ENCODE assay signal across 11 cellular contexts in genomic region chr5:146338774-146339714, GRCh38. TPM values are rescaled to one million over a fixed set of nuclear protein-coding genes. Genes with fewer than 3 reads are reported as not detected.
DNase-seq lines count a peak whose midpoint lies in the region; ATAC-seq and TF ChIP-seq lines count a peak whose summit lies in the region.
"Had no signal": no experiment of that assay in that cellular context is flagged by ENCODE, and none has a peak within 500 bp of the region (broad histone marks: within the 10 kb centered on the region; RNA-seq: fewer than 3 reads in every experiment).

POU4F3 (plus strand) TSS chr5:146338839; CDS start chr5:146339113, 274 bp downstream.

- H2AFZ ChIP-seq in H9 (ENCODE audit: low read length) = no peak within 1 kb of the TSS

- peaks cover 95% of the 10 kb centered on the region for H3K27me3 Mint-ChIP-seq in T-helper 1 cell treated with Interleukin-12 subunit alpha and Interleukin-12 subunit beta and Interleukin-4 antibody, amounts not matched to agents 30 μg/mL and 1 μg/mL, for 36 hours (ENCODE audit: low read depth)
- H3K27me3 Mint-ChIP-seq in H9 (ENCODE audit: low read depth) (peaks cover 100% of the 10 kb centered on the region), WTC11 (ENCODE audit: low read depth) (peaks cover 100% of the 10 kb centered on the region), nephron progenitor cell (ENCODE audit: low read depth, poor library complexity) (peaks cover 100% of the 10 kb centered on the region)
- peaks cover 89% of the 10 kb centered on the region for H3K27me3 Mint-ChIP-seq in CD4-positive, alpha-beta T cell

- no peak within 1 kb of the TSS for H2BK5ac ChIP-seq in H9 (ENCODE audit: insufficient read length, low read length)

- H2BK15ac ChIP-seq in H9 (ENCODE audit: low read depth, low read length) = no peak within 1 kb of the TSS

- peaks cover 2% of the 10 kb centered on the region for H4K20me1 ChIP-seq in H9 (ENCODE audit: control insufficient read depth, insufficient read depth, insufficient read length)

- no peak within 1 kb of the TSS for H4K91ac ChIP-seq in H9 (ENCODE audit: insufficient read length, low read depth, low read length)

- H3K4me1 ChIP-seq in H9 (ENCODE audit: insufficient read depth, low read length) = peaks cover 2% of the 10 kb centered on the region; the same call in 1 of the 2 replicates

- H2AK5ac ChIP-seq in H9 (ENCODE audit: insufficient read length, low read length) = no peak within 1 kb of the TSS

- H3K4me1 Mint-ChIP-seq in T-helper 1 cell treated with Interleukin-12 subunit alpha and Interleukin-12 subunit beta and Interleukin-4 antibody, amounts not matched to agents 30 μg/mL and 1 μg/mL, for 36 hours (ENCODE audit: low read depth) = peaks cover 2% of the 10 kb centered on the region
- H3K4me1 Mint-ChIP-seq in H9 (peaks cover 36 to 53% of the 10 kb centered on the region in 2 experiments), WTC11 (peaks cover 59% of the 10 kb centered on the region), nephron progenitor cell (peaks cover 38% of the 10 kb centered on the region)
- peaks cover 11% of the 10 kb centered on the region for H3K4me1 Mint-ChIP-seq in CD4-positive, alpha-beta T cell (ENCODE audit: low read depth)

- H2BK12ac ChIP-seq in H9 (ENCODE audit: insufficient read length, low read depth, low read length) = no peak within 1 kb of the TSS

- H2BK20ac ChIP-seq in H9 (ENCODE audit: low read depth, low read length, poor library complexity, severe bottlenecking) = no peak within 1 kb of the TSS

- no peak within 1 kb of the TSS for H3K4me3 Mint-ChIP-seq in T-helper 1 cell treated with Interleukin-12 subunit alpha and Interleukin-12 subunit beta and Interleukin-4 antibody, amounts not matched to agents 30 μg/mL and 1 μg/mL, for 36 hours
- peak within 1 kb of the TSS; percentile 64 to 90 for H3K4me3 Mint-ChIP-seq in H9
- peak within 1 kb of the TSS; percentile 77 for H3K4me3 Mint-ChIP-seq in WTC11
- peak within 1 kb of the TSS; percentile 78 for H3K4me3 Mint-ChIP-seq in nephron progenitor cell
- H3K4me3 Mint-ChIP-seq in CD4-positive, alpha-beta T cell = no peak within 1 kb of the TSS

- DNase-seq in T-helper 1 cell (no peak), H9 (peak; percentile 77), WTC11 (ENCODE audit: low spot score) (peak; percentile 74), nephron progenitor cell (peak; percentile 58), SHP77 (lab: John Stamatoyannopoulos, UW) (no peak)
- no peak for DNase-seq in stimulated activated naive CD8-positive, alpha-beta T cell treated with anti-CD3 and anti-CD28 coated beads, Interleukin-15, Interleukin-2, amounts not matched to agents 100 U/mL and 50 U/mL, for 24 hours
- DNase-seq in CD4-positive, alpha-beta T cell = no peak
- DNase-seq: T-helper 9 cell had no signal

- intact Hi-C loops in CD4-positive, alpha-beta T cell (cut with DNase I, micrococcal nuclease) = no loop called here

- POLR2A ChIA-PET in WTC11 (lab: Charles Lee) = interaction anchor here (0.6 to 1.3 kb wide), 2 partner anchors 27 to 46 kb away, joined by 3 to 4 read pairs; no protein-coding TSS in a partner anchor
- POLR2A ChIA-PET in CD4-positive, alpha-beta T cell (lab: Charles Lee) = no interaction called here

- no peaks in the 10 kb centered on the region for H3K79me1 ChIP-seq in H9 (ENCODE audit: insufficient read depth, low read depth, low read length, poor library complexity, severe bottlenecking)

- no peaks in the 10 kb centered on the region for H3K9me3 ChIP-seq in H9 (ENCODE audit: control insufficient read depth, low read depth, low read length)
- no peaks in the 10 kb centered on the region for H3K9me3 ChIP-seq in CD4-positive, alpha-beta T cell (ENCODE audit: control insufficient read depth, low read length)
- H3K9me3 ChIP-seq: upper lobe of left lung had no signal

- no peak within 1 kb of the TSS for H3K9ac ChIP-seq in H9 (ENCODE audit: extremely low read depth, insufficient read length, low read length)

- CTCF ChIA-PET in WTC11 (lab: Charles Lee) = interaction anchor here (1.1 to 1.3 kb wide), 4 partner anchors 38 to 108 kb away, joined by 3 to 4 read pairs (median 4); no protein-coding TSS in a partner anchor
- CTCF ChIA-PET in CD4-positive, alpha-beta T cell (lab: Charles Lee) = no interaction called here

- no peak for TF ChIP-seq CTCF in H9 (conservative IDR thresholded peaks at IDR 0.05)
- no peak for TF ChIP-seq CTCF in WTC11 (IDR thresholded peaks at IDR 0.05)
- no peak for TF ChIP-seq CTCF in nephron progenitor cell (IDR thresholded peaks at IDR 0.05)
- no peak for TF ChIP-seq CTCF in CD4-positive, alpha-beta T cell (IDR thresholded peaks at IDR 0.05)

- peaks cover 4% of the 10 kb centered on the region for H3K9me3 Mint-ChIP-seq in T-helper 1 cell treated with Interleukin-12 subunit alpha and Interleukin-12 subunit beta and Interleukin-4 antibody, amounts not matched to agents 30 μg/mL and 1 μg/mL, for 36 hours
- H3K9me3 Mint-ChIP-seq in H9 = peaks cover 5 to 10% of the 10 kb centered on the region in 2 experiments; a peak in 4 of 5 replicates
- no peaks in the 10 kb centered on the region for H3K9me3 Mint-ChIP-seq in WTC11
- H3K9me3 Mint-ChIP-seq in nephron progenitor cell = peaks cover 4% of the 10 kb centered on the region
- no peaks in the 10 kb centered on the region for H3K9me3 Mint-ChIP-seq in CD4-positive, alpha-beta T cell

- H3K23ac ChIP-seq in H9 (ENCODE audit: insufficient read length, low read depth, low read length) = no peak within 1 kb of the TSS

- no peak within 1 kb of the TSS for H4K5ac ChIP-seq in H9 (ENCODE audit: insufficient read length, low read depth, low read length)

- H3K36me3 Mint-ChIP-seq in T-helper 1 cell treated with Interleukin-12 subunit alpha and Interleukin-12 subunit beta and Interleukin-4 antibody, amounts not matched to agents 30 μg/mL and 1 μg/mL, for 36 hours (ENCODE audit: low read depth) = peaks cover 4% of the 10 kb centered on the region
- H3K36me3 Mint-ChIP-seq in H9 (ENCODE audit: insufficient read depth in 1 of 3, low read depth in 3 of 3) (peaks cover 0 to 2% (median 0%) of the 10 kb centered on the region in 3 experiments; a peak in 2 of 7 replicates), WTC11 (no peaks in the 10 kb centered on the region; the same call in 1 of the 2 replicates), nephron progenitor cell (ENCODE audit: low read depth) (no peaks in the 10 kb centered on the region)
- no peaks in the 10 kb centered on the region for H3K36me3 Mint-ChIP-seq in CD4-positive, alpha-beta T cell (ENCODE audit: low read depth)

- H3T11ph ChIP-seq in H9 (ENCODE audit: low read length) = no peak within 1 kb of the TSS

- no peak within 1 kb of the TSS for H3K14ac ChIP-seq in H9 (ENCODE audit: insufficient read depth, low read length)

- H3K23me2 ChIP-seq in H9 (ENCODE audit: insufficient read length, low read depth, low read length, poor library complexity, severe bottlenecking) = peaks cover 2% of the 10 kb centered on the region

- ATAC-seq in WTC11 = peak; percentile 36
- ATAC-seq in stimulated activated naive CD8-positive, alpha-beta T cell treated with anti-CD3 and anti-CD28 coated beads, Interleukin-15, Interleukin-2, amounts not matched to agents 100 U/mL and 50 U/mL, for 24 hours = no peak
- ATAC-seq in CD4-positive, alpha-beta T cell (ENCODE audit: poor library complexity) = no peak

- H3K79me2 ChIP-seq in H9 (ENCODE audit: insufficient read depth, low read length) = no peaks in the 10 kb centered on the region

- H3K18ac ChIP-seq in H9 (ENCODE audit: insufficient read length, low read depth, low read length) = no peak within 1 kb of the TSS

- no peak within 1 kb of the TSS for H3K56ac ChIP-seq in H9 (ENCODE audit: insufficient read length, low read depth, low read length)

- H4K8ac ChIP-seq in H9 (replicated peaks; ENCODE audit: insufficient read length, low read depth, low read length) = no peak within 1 kb of the TSS

- no CpG with 5 or more reads among the region's 70 CpGs for WGBS in H9 (ENCODE audit: extremely low coverage, insufficient read length, low lambda C conversion rate)

- H3K4me2 ChIP-seq in H9 (ENCODE audit: insufficient read depth, insufficient read length, low read length) = peak within 1 kb of the TSS; percentile 50

- H2BK120ac ChIP-seq in H9 (ENCODE audit: low read depth, low read length, poor library complexity, severe bottlenecking) = no peak within 1 kb of the TSS

- peak within 1 kb of the TSS; percentile 31 for H3K27ac Mint-ChIP-seq in T-helper 1 cell treated with Interleukin-12 subunit alpha and Interleukin-12 subunit beta and Interleukin-4 antibody, amounts not matched to agents 30 μg/mL and 1 μg/mL, for 36 hours
- no peak within 1 kb of the TSS; a peak in 1 of 7 replicates for H3K27ac Mint-ChIP-seq in H9
- H3K27ac Mint-ChIP-seq in WTC11 = no peak within 1 kb of the TSS
- H3K27ac Mint-ChIP-seq in nephron progenitor cell = no peak within 1 kb of the TSS
- no peak within 1 kb of the TSS for H3K27ac Mint-ChIP-seq in CD4-positive, alpha-beta T cell

- no peak within 1 kb of the TSS for H3K27ac ChIP-seq in H9 (ENCODE audit: insufficient read length, low read depth, low read length)
- H3K27ac ChIP-seq in CD4-positive, alpha-beta T cell (ENCODE audit: low read depth, low read length) = no peak within 1 kb of the TSS
- H3K27ac ChIP-seq: epithelial cell of prostate, upper lobe of left lung had no signal

- peaks cover 96% of the 10 kb centered on the region for H3K27me3 ChIP-seq in H9 (ENCODE audit: insufficient read depth, low read length)
- H3K27me3 ChIP-seq in CD4-positive, alpha-beta T cell (ENCODE audit: control insufficient read depth, insufficient read depth, low read length) = peaks cover 96% of the 10 kb centered on the region

- H3K4ac ChIP-seq in H9 (ENCODE audit: low read depth, low read length) = no peak within 1 kb of the TSS

TF ChIP-seq in WTC11, 78 proteins besides CTCF, POLR2A, EP300 and RAD21 (continues in another document):
- TF ChIP-seq USF1 (CRISPR knock-in tag; IDR thresholded peaks at IDR 0.05) = 0 out of 2 replicates have a peak, but pooled peaks have one; percentile 21
- TF ChIP-seq ZNF671 (CRISPR knock-in tag; IDR thresholded peaks at IDR 0.05) = no peak
- 0 out of 2 replicates have a peak, but pooled peaks have one; percentile 29 for TF ChIP-seq MYBL2 (CRISPR knock-in tag; IDR thresholded peaks at IDR 0.05)

RNA-seq across cellular contexts. Expression of gene POU4F3, which starts in this region (rescaled TPM):
- total RNA-seq in H9 (2021) (not detected in 2 replicates), WTC11 (2021) (not detected in 3 replicates)
- total RNA-seq in CD4-positive, alpha-beta T cell = under 1 TPM; 0.17 to 0.22 TPM

Comparison
In these comparisons a context has a peak if more than half of its experiments do, and no peak if none do; other contexts are left out.
1. Peak in DNase-seq and H3K4me2 ChIP-seq in H9; RNA of the gene not detected or under 1 TPM.
2. Peak in DNase-seq and ATAC-seq in WTC11; RNA of the gene not detected or under 1 TPM.
3. H3K4me3 Mint-ChIP-seq: peak in H9 (2 of 2), WTC11 (single experiment) and nephron progenitor cell (single experiment); none in T-helper 1 cell treated with Interleukin-12 subunit alpha and Interleukin-12 subunit beta and Interleukin-4 antibody, amounts not matched to agents 30 μg/mL and 1 μg/mL, for 36 hours (single experiment) and CD4-positive, alpha-beta T cell (single experiment).